In genomic region chr20:38564680-38565079, GRCh38 we compare ENCODE assay signal across 1 cellular context.
A peak's percentile ranks its signal among the peaks of the same experiment; 100 is the strongest.
TF ChIP-seq lines count a peak whose summit lies in the region.

No MANE protein-coding gene starts in this region.

TF ChIP-seq in GM12878, 131 proteins besides CTCF, POLR2A, EP300 and RAD21 (continued from another document):
- TF ChIP-seq E4F1 (IDR thresholded peaks at IDR 0.05; ENCODE audit: borderline replicate concordance, partially characterized antibody) (peak; percentile 19), HCFC1 (IDR thresholded peaks at IDR 0.05; ENCODE audit: low read length) (no peak), CEBPZ (IDR thresholded peaks at IDR 0.05; ENCODE audit: low read depth, low read length) (no peak), MTA3 (IDR thresholded peaks at IDR 0.05; ENCODE audit: borderline replicate concordance, low read length) (no peak), NFYA (IDR thresholded peaks at IDR 0.05; ENCODE audit: borderline replicate concordance, low read depth, low read length) (no peak), SUZ12 (IDR thresholded peaks at IDR 0.05; ENCODE audit: unreplicated experiment) (no peak)
